In genomic region chr14:91173867-91174266, GRCh38 we compare ENCODE assay signal across 15 cellular contexts.
"Had no signal": no experiment of that assay in that cellular context is flagged by ENCODE, and none has a peak within 500 bp of the region (broad histone marks: within the 10 kb centered on the region; RNA-seq: fewer than 3 reads in every experiment).

No MANE protein-coding gene starts in this region.

- H3K4me1 ChIP-seq: colonic mucosa, foreskin keratinocyte, pancreas had no signal

- H3K9me3 Mint-ChIP-seq: dendritic cell treated with granulocyte-macrophage colony-stimulating factor and Interleukin-4, amounts not matched to agents 40 ng/mL and 50 ng/mL, for 4 days; immature natural killer cell; naive thymus-derived CD8-positive, alpha-beta T cell; stimulated activated effector memory CD8-positive, alpha-beta T cell treated with anti-CD3 and anti-CD28 coated beads, Interleukin-12 subunit alpha, Interleukin-12 subunit beta, amount 100 ng/mL, for 72 hours; type B pancreatic cell had no signal

- FAIRE-seq: pancreas had no signal

- H3K27me3 ChIP-seq: colonic mucosa, esophagus muscularis mucosa, foreskin keratinocyte, gastroesophageal sphincter, neutrophil, pancreas, stomach, thyroid gland had no signal

- H3K27ac Mint-ChIP-seq: dendritic cell treated with granulocyte-macrophage colony-stimulating factor and Interleukin-4, amounts not matched to agents 40 ng/mL and 50 ng/mL, for 4 days; type B pancreatic cell had no signal

- H3K27ac ChIP-seq: colonic mucosa, foreskin keratinocyte, lower lobe of right lung, neutrophil, pancreas, thyroid gland had no signal

- H3K9me3 ChIP-seq: colonic mucosa, esophagus muscularis mucosa, gastroesophageal sphincter, left ventricle myocardium inferior, lower lobe of right lung, neutrophil, pancreas, stomach, thyroid gland had no signal

- H3K27me3 Mint-ChIP-seq: dendritic cell treated with granulocyte-macrophage colony-stimulating factor and Interleukin-4, amounts not matched to agents 40 ng/mL and 50 ng/mL, for 4 days; naive thymus-derived CD8-positive, alpha-beta T cell; type B pancreatic cell had no signal

- H3K4me3 ChIP-seq: colonic mucosa, esophagus muscularis mucosa, gastroesophageal sphincter, left ventricle myocardium inferior, lower lobe of right lung, pancreas, stomach, thyroid gland had no signal

- H3K4me3 Mint-ChIP-seq: dendritic cell treated with granulocyte-macrophage colony-stimulating factor and Interleukin-4, amounts not matched to agents 40 ng/mL and 50 ng/mL, for 4 days; immature natural killer cell; naive thymus-derived CD8-positive, alpha-beta T cell; stimulated activated effector memory CD8-positive, alpha-beta T cell treated with anti-CD3 and anti-CD28 coated beads, Interleukin-12 subunit alpha, Interleukin-12 subunit beta, amount 100 ng/mL, for 72 hours; type B pancreatic cell had no signal
